In the genomic region with DNA sequence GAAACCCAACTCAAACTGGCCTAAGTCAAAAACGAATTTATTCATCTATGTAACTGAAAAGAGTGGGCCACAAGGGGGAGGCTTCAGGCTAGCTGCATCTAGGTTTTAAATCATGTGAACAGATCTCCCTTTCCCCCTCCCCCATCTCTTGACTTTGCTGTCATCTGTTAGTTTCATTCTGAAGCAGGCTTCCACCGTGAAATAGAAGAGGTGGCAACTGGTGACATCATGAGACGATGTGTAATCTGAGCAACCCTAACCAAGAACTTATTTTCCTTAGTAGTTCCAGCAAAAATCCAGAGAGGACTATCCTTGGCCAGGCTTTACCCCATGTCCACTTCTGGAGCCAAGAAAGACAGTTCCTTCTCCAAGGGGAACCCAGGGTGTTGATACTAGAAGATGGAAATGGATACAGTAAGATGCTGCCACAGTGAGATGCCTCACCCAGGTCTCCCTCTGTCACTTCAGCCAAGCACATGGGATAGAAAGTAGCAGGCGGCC, we compare ENCODE assay signal across 8 cellular contexts. TPM values are rescaled to one million over a fixed set of nuclear protein-coding genes. Genes with fewer than 3 reads are reported as not detected.
DNase-seq lines count a peak whose midpoint lies in the region; ATAC-seq and TF ChIP-seq lines count a peak whose summit lies in the region.

No MANE protein-coding gene starts in this region.

- no peak for TF ChIP-seq POLR2A in heart left ventricle (IDR thresholded peaks at IDR 0.05)

- 54 to 64% (median 60%) methylated on average over 4 of the region's 4 CpGs for WGBS in heart left ventricle, 4 donors
- 85% methylated on average over 4 of the region's 4 CpGs for WGBS in smooth muscle cell (ENCODE audit: low lambda C conversion rate)

- H3K27ac ChIP-seq in Panc1 (ENCODE audit: low read length), result no peak overlapping the region
- peak overlapping the region in 3 of 12 donors; percentile 28 to 50 (median 45) for H3K27ac ChIP-seq in heart left ventricle
- no peak overlapping the region for H3K27ac ChIP-seq in smooth muscle cell (ENCODE audit: low read depth)

- no peaks in the 10 kb centered on the region for H3K9me3 ChIP-seq in Panc1 (ENCODE audit: control insufficient read depth, insufficient read depth, low read depth, low read length)
- H3K9me3 ChIP-seq in heart left ventricle, result no peaks in the 10 kb centered on the region
- H3K9me3 ChIP-seq in smooth muscle cell (replicated peaks; ENCODE audit: low read depth), result no peaks in the 10 kb centered on the region

- no TSS peak for BruUV-seq in Panc1 (replicated peaks; lab: Mats Ljungman, UMichigan)

- peak; percentile 64 for DNase-seq in AG08396 (ENCODE audit: low spot score)
- no peak for DNase-seq in Panc1 (ENCODE audit: low read depth, low spot score)
- DNase-seq in heart left ventricle, result no peak
- no peak for DNase-seq in iPS-NIHi11 (ENCODE audit: low spot score)
- no peak for DNase-seq in H7
- DNase-seq in smooth muscle cell (lab: John Stamatoyannopoulos, UW; ENCODE audit: unreplicated experiment), result no peak
- no peak for DNase-seq in NCI-H2227 treated with DMSO at 0.1 percent for 48 hours (lab: John Stamatoyannopoulos, UW)

- in situ Hi-C loops in Panc1 (cut with HindIII; ENCODE audit: low pct_unique_long_range_greater_than_20kb, low sequenced_read_pairs), result loop anchor here (5.0 kb wide), 2 partner anchors 41 to 196 kb away; partner anchors contain the start of genes MED29 and PAF1

- no peak overlapping the region for H3K4me2 ChIP-seq in smooth muscle cell

- H3K36me3 ChIP-seq in Panc1 (ENCODE audit: control insufficient read depth, insufficient read depth, low read length) (peaks cover 84% of the 10 kb centered on the region), heart left ventricle (peaks cover under 1 to 78% (median 66%) of the 10 kb centered on the region in 9 donors), H7 (replicated peaks; ENCODE audit: control insufficient read depth, insufficient read depth, low read length) (peaks cover 31% of the 10 kb centered on the region), smooth muscle cell (ENCODE audit: low read depth) (no peaks in the 10 kb centered on the region)

- no peak overlapping the region for H3K9ac ChIP-seq in smooth muscle cell (ENCODE audit: low read depth)

- no peak for TF ChIP-seq CTCF in Panc1 (IDR thresholded peaks at IDR 0.05)
- no peak for TF ChIP-seq CTCF in heart left ventricle (IDR thresholded peaks at IDR 0.05)
- no peak for TF ChIP-seq CTCF in smooth muscle cell (IDR thresholded peaks at IDR 0.05; ENCODE audit: borderline replicate concordance, insufficient read depth, poor library complexity, severe bottlenecking)

- POLR2A ChIA-PET in Panc1 (lab: Charles Lee), result interaction anchor here (3.5 kb wide), 2 partner anchors 11 to 39 kb away, joined by 17 to 26 read pairs; partner anchors contain the start of genes MED29 and PAF1

- H3K4me1 ChIP-seq in Panc1 (ENCODE audit: control insufficient read depth, insufficient read depth, low read length) (no peaks in the 10 kb centered on the region), heart left ventricle (peaks cover 0 to 38% (median 12%) of the 10 kb centered on the region in 12 donors), smooth muscle cell (ENCODE audit: low read depth) (no peaks in the 10 kb centered on the region)

- H3K27me3 ChIP-seq in Panc1 (ENCODE audit: control insufficient read depth, insufficient read depth, low read length) (no peaks in the 10 kb centered on the region), heart left ventricle (no peaks in the 10 kb centered on the region), H7 (ENCODE audit: control insufficient read depth, insufficient read depth, low read length) (no peaks in the 10 kb centered on the region), smooth muscle cell (ENCODE audit: low read depth) (no peaks in the 10 kb centered on the region)

- H3K79me2 ChIP-seq in smooth muscle cell (ENCODE audit: low read depth), result peaks cover 44% of the 10 kb centered on the region

- no peak overlapping the region for H2AFZ ChIP-seq in smooth muscle cell (ENCODE audit: low read depth)

- H3F3A ChIP-seq in smooth muscle cell (ENCODE audit: low read depth), result no peaks in the 10 kb centered on the region

- intact Hi-C loops in Panc1 (cut with micrococcal nuclease; ENCODE audit: unreplicated experiment), result no loop called here
- intact Hi-C loops in heart left ventricle (cut with DNase I), result no loop called here

- peak; percentile 69 for ATAC-seq in GM19025 (IDR thresholded peaks at IDR 0.05; ENCODE audit: low read depth, unreplicated experiment)
- ATAC-seq in Panc1, result peak; percentile 6
- ATAC-seq in heart left ventricle, result peak in 3 of 4 donors; percentile 24 to 39 (median 28)

- H3K4me3 ChIP-seq in Panc1 (ENCODE audit: low read depth in 2 of 2, low read length in 2 of 2) (no peak overlapping the region), heart left ventricle (no peak overlapping the region), H7 (ENCODE audit: insufficient read depth, low read depth, low read length) (no peak overlapping the region), smooth muscle cell (no peak overlapping the region)

- peaks cover 100% of the 10 kb centered on the region for H4K20me1 ChIP-seq in smooth muscle cell (ENCODE audit: low read depth)

- CTCF ChIA-PET in Panc1 (lab: Charles Lee), result interaction anchor here (1.3 to 1.8 kb wide), 2 partner anchors 9 to 27 kb away, joined by 4 to 10 read pairs; partner anchors contain the start of gene SAMD4B

RNA-seq across cellular contexts. Expression of gene SAMD4B, which starts 9.4 kb away (rescaled TPM):
- total RNA-seq in Panc1 (2021; ENCODE audit: unreplicated experiment), result 1,339 TPM
- polyA plus RNA-seq in Panc1 (2012; ENCODE audit: insufficient read length), result 1,600 TPM
- total RNA-seq in heart left ventricle, result 100 to 1,000 TPM in 1 of 9 donors, 10 to 100 TPM in 8; 34.9 to 101 (median 52.3) TPM
- 10 to 100 TPM; 62.1 to 78.6 TPM for polyA plus RNA-seq in heart left ventricle
- 113 and 122 TPM in 2 replicates for total RNA-seq in H7 (2014; rRNA removed; shearing (Covaris generic))
- 37.1 and 58.3 TPM in 2 replicates for total RNA-seq in smooth muscle cell
- polyA plus RNA-seq in smooth muscle cell, result 61.8 and 81.9 TPM in 2 replicates

RNA-seq across cellular contexts. Expression of gene GMFG, which starts 15.7 kb away (rescaled TPM):
- total RNA-seq in Panc1 (2021; ENCODE audit: unreplicated experiment) (3.7 TPM), heart left ventricle (10 to 100 TPM in 8 of 9 donors, 1 to 10 TPM in 1; 6.4 to 93.3 (median 10.8) TPM), smooth muscle cell (not detected in 2 replicates)
- 1.5 TPM for polyA plus RNA-seq in Panc1 (2012; ENCODE audit: insufficient read length)
- polyA plus RNA-seq in heart left ventricle (10 to 100 TPM; 16.8 to 18.7 TPM), smooth muscle cell (0.37 TPM in 1 of 2 replicates, not detected in the other)
- 0.63 TPM in 1 of 2 replicates, not detected in the other for total RNA-seq in H7 (2014; rRNA removed; shearing (Covaris generic))

RNA-seq across cellular contexts. Expression of gene LRFN1, which starts 30.9 kb away (rescaled TPM):
- 15.2 TPM for total RNA-seq in Panc1 (2021; ENCODE audit: unreplicated experiment)
- polyA plus RNA-seq in Panc1 (2012; ENCODE audit: insufficient read length), result 28.4 TPM
- under 1 TPM in 8 of 9 donors, not detected in 1; 0.09 to 0.50 (median 0.28) TPM for total RNA-seq in heart left ventricle
- polyA plus RNA-seq in heart left ventricle, result under 1 TPM; 0.14 to 0.34 TPM
- total RNA-seq in H7 (2014; rRNA removed; shearing (Covaris generic)), result 1.9 and 2.4 TPM in 2 replicates
- total RNA-seq in smooth muscle cell, result 0.36 and 0.76 TPM in 2 replicates
- 2.1 and 3.2 TPM in 2 replicates for polyA plus RNA-seq in smooth muscle cell

RNA-seq across cellular contexts. Expression of gene PAF1, which starts 39.3 kb away (rescaled TPM):
- total RNA-seq in Panc1 (2021; ENCODE audit: unreplicated experiment) (901 TPM), heart left ventricle (10 to 100 TPM; 32.8 to 75.7 (median 40.7) TPM), smooth muscle cell (27.8 and 29.8 TPM in 2 replicates)
- 1,335 TPM for polyA plus RNA-seq in Panc1 (2012; ENCODE audit: insufficient read length)
- polyA plus RNA-seq in heart left ventricle (10 to 100 TPM; 32.5 to 61.1 TPM), smooth muscle cell (35.8 and 42.7 TPM in 2 replicates)
- total RNA-seq in H7 (2014; rRNA removed; shearing (Covaris generic)), result 20.7 and 21.6 TPM in 2 replicates

RNA-seq across cellular contexts. Expression of gene MED29, which starts 39.6 kb away (rescaled TPM):
- total RNA-seq in Panc1 (2021; ENCODE audit: unreplicated experiment) (739 TPM), heart left ventricle (10 to 100 TPM; 26.3 to 53.0 (median 34.1) TPM), smooth muscle cell (23.0 and 23.8 TPM in 2 replicates)
- 764 TPM for polyA plus RNA-seq in Panc1 (2012; ENCODE audit: insufficient read length)
- polyA plus RNA-seq in heart left ventricle (10 to 100 TPM; 34.1 to 46.0 TPM), smooth muscle cell (36.3 and 37.7 TPM in 2 replicates)
- 38.2 and 41.6 TPM in 2 replicates for total RNA-seq in H7 (2014; rRNA removed; shearing (Covaris generic))

Comparison
In these comparisons a context has a peak if more than half of its experiments do, and no peak if none do; other contexts are left out.
1. ATAC-seq: peak in every context shown above with its lines; median percentile 69 in GM19025; 28 in heart left ventricle; 6 in Panc1.
2. RNA of gene SAMD4B, which starts 9.4 kb away (total RNA-seq): 1,339 TPM in Panc1 (single experiment); 113 to 122 TPM in H7, 37.1 to 58.3 TPM in smooth muscle cell and 34.9 to 101 TPM in heart left ventricle; every median in the first group is over 10 times any median in the second.